In genomic region chr4:18593297-18594002, GRCh38 we compare ENCODE assay signal across 9 cellular contexts.
DNase-seq lines count a peak whose midpoint lies in the region; ATAC-seq, FAIRE-seq and TF ChIP-seq lines count a peak whose summit lies in the region.
"Had no signal": no experiment of that assay in that cellular context is flagged by ENCODE, and none has a peak within 500 bp of the region (broad histone marks: within the 10 kb centered on the region; RNA-seq: fewer than 3 reads in every experiment).

No MANE protein-coding gene starts in this region.

- H3K4me3 Mint-ChIP-seq in CD14-positive monocyte, result no peak overlapping the region
- H3K4me3 Mint-ChIP-seq: T-helper 1 cell treated with Interleukin-12 subunit alpha and Interleukin-12 subunit beta and Interleukin-4 antibody, amounts not matched to agents 30 μg/mL and 1 μg/mL, for 36 hours had no signal

- no peaks in the 10 kb centered on the region for H3K36me3 ChIP-seq in lung (ENCODE audit: control insufficient read depth in 2 of 2, insufficient read depth in 2 of 2, low read length in 2 of 2)

- H3K9me3 ChIP-seq in lung (ENCODE audit: control insufficient read depth in 2 of 2, insufficient read depth in 1 of 2, low read length in 1 of 2), result no peaks in the 10 kb centered on the region

- H3K27me3 Mint-ChIP-seq in CD14-positive monocyte (ENCODE audit: low read depth in 3 of 3), result peaks cover 1 to 5% (median 3%) of the 10 kb centered on the region in 3 donors

- intact Hi-C loops in CD14-positive monocyte (cut with micrococcal nuclease), result loop anchor here (5.0 to 10.0 kb wide), 2 partner anchors 1046 to 1049 kb away; no protein-coding TSS in a partner anchor

- H3K4me1 ChIP-seq in lung (ENCODE audit: control insufficient read depth in 2 of 2, insufficient read depth in 2 of 2, low read length in 2 of 2), result no peaks in the 10 kb centered on the region

- H3K27ac Mint-ChIP-seq in CD14-positive monocyte, result no peak overlapping the region
- H3K27ac Mint-ChIP-seq: T-helper 1 cell treated with Interleukin-12 subunit alpha and Interleukin-12 subunit beta and Interleukin-4 antibody, amounts not matched to agents 30 μg/mL and 1 μg/mL, for 36 hours had no signal

- DNase-seq in CD14-positive monocyte (ENCODE audit: low spot score) (no peak), GM19239 (ENCODE audit: insufficient read length, low spot score) (peak; percentile 28), NCI-H510A (lab: John Stamatoyannopoulos, UW) (peak; percentile 2), dermis microvascular lymphatic vessel endothelial cell (ENCODE audit: low read depth in 2 of 2) (peak; percentile 54 to 78), lung (ENCODE audit: low spot score) (peak; percentile 45)
- peak; percentile 54 for DNase-seq in activated CD4-positive, alpha-beta T cell treated with anti-CD3 and anti-CD28 coated beads for 48 hours
- DNase-seq in stimulated activated CD8-positive, alpha-beta memory T cell treated with anti-CD3 and anti-CD28 coated beads, Interleukin-15, amount 100 ng/mL, for 48 hours (ENCODE audit: low read depth in 2 of 2), result peak; percentile 1 to 3

- H3K9me3 Mint-ChIP-seq in CD14-positive monocyte, result peaks cover 0 to 2% (median 0%) of the 10 kb centered on the region in 7 donors
- H3K9me3 Mint-ChIP-seq: T-helper 1 cell treated with Interleukin-12 subunit alpha and Interleukin-12 subunit beta and Interleukin-4 antibody, amounts not matched to agents 30 μg/mL and 1 μg/mL, for 36 hours had no signal

- H3K36me3 Mint-ChIP-seq in CD14-positive monocyte, result no peaks in the 10 kb centered on the region

- peak; percentile 92 for ATAC-seq in HG03432 (IDR thresholded peaks at IDR 0.05; ENCODE audit: unreplicated experiment)
- no peak for ATAC-seq in lung (ENCODE audit: insufficient read depth, low FRiP score)

- no peaks in the 10 kb centered on the region for H3K27me3 ChIP-seq in lung (ENCODE audit: control insufficient read depth, insufficient read depth)

- peaks cover 4% of the 10 kb centered on the region for H3K4me1 Mint-ChIP-seq in CD14-positive monocyte

- 5 to 7% methylated on average over 12 of the region's 12 CpGs for WGBS in lung, 2 donors

- peak; percentile 95 for FAIRE-seq in GM19239 (lab: Jason Lieb, UNC)

- no peak overlapping the region for H3K27ac ChIP-seq in lung (ENCODE audit: low read depth in 1 of 2, low read length in 1 of 2)

- no peak overlapping the region for H3K4me3 ChIP-seq in lung

- TF ChIP-seq CTCF in CD14-positive monocyte (IDR thresholded peaks at IDR 0.05), result peak; percentile 73
- TF ChIP-seq CTCF in lung (IDR thresholded peaks at IDR 0.05; ENCODE audit: control extremely low read depth, extremely low read depth), result peak; percentile 73
